ENCODE assay signal across 3 cellular contexts in genomic region chr4:42655248-42655647, GRCh38.
TF ChIP-seq lines count a peak whose summit lies in the region.

No MANE protein-coding gene starts in this region.

TF ChIP-seq in GM12878, 131 proteins besides CTCF, POLR2A, EP300 and RAD21 (continued from another document and continues in another):
- no peak for TF ChIP-seq BRCA1 (IDR thresholded peaks at IDR 0.05; ENCODE audit: low read depth, low read length)
- TF ChIP-seq DPF2 (IDR thresholded peaks at IDR 0.05) = no peak
- TF ChIP-seq FOXK2 (IDR thresholded peaks at IDR 0.05) = no peak
- peak; percentile 73 for TF ChIP-seq NFIC (IDR thresholded peaks at IDR 0.05; ENCODE audit: low read depth, low read length)
- peak; percentile 32; the same call in 1 of the 2 replicates for TF ChIP-seq ATF2 (IDR thresholded peaks at IDR 0.05; ENCODE audit: low read length)
- no peak for TF ChIP-seq SREBF1 (IDR thresholded peaks at IDR 0.05; ENCODE audit: low read length)
- TF ChIP-seq IKZF1 (conservative IDR thresholded peaks at IDR 0.05) = 0 out of 2 replicates have a peak, but pooled peaks have one; percentile 3
- 0 out of 2 replicates have a peak, but pooled peaks have one; percentile 4 for TF ChIP-seq MLLT1 (IDR thresholded peaks at IDR 0.05)
- TF ChIP-seq ZBTB40 (IDR thresholded peaks at IDR 0.05; ENCODE audit: borderline replicate concordance) = 0 out of 2 replicates have a peak, but pooled peaks have one; percentile 12
- TF ChIP-seq IKZF2 (IDR thresholded peaks at IDR 0.05) = peak in 1 of 2 experiments; percentile 53; a peak in 1 of 4 replicates
- TF ChIP-seq ZNF384 (IDR thresholded peaks at IDR 0.05; ENCODE audit: borderline replicate concordance, low read depth, low read length) = peak; percentile 43; the same call in 1 of the 2 replicates
- TF ChIP-seq RBBP5 (conservative IDR thresholded peaks at IDR 0.05) = no peak
- TF ChIP-seq ZNF24 (IDR thresholded peaks at IDR 0.05) = peak; percentile 68; the same call in 1 of the 2 replicates

TF ChIP-seq in neural cell, 6 proteins besides CTCF, POLR2A, EP300 and RAD21 (continued from another document):
- TF ChIP-seq EZH2 (IDR thresholded peaks at IDR 0.05; ENCODE audit: borderline replicate concordance, insufficient read depth, low read length, poor library complexity, severe bottlenecking) = no peak
- no peak for TF ChIP-seq REST (IDR thresholded peaks at IDR 0.05; ENCODE audit: borderline replicate concordance)
- no peak for TF ChIP-seq SMC3 (conservative IDR thresholded peaks at IDR 0.05; ENCODE audit: poor library complexity)
- TF ChIP-seq POLR2AphosphoS5 (IDR thresholded peaks at IDR 0.05) = no peak
TF ChIP-seq in neural cell: peak in this region for 0.

TF ChIP-seq in SK-N-SH treated with all-trans-retinoic acid at 6 μM for 48 hours, 23 proteins besides CTCF, POLR2A, EP300 and RAD21 (continued from another document):
- TF ChIP-seq TSHZ2 (CRISPR knock-in tag; IDR thresholded peaks at IDR 0.05) (no peak), GLIS3 (CRISPR knock-in tag; IDR thresholded peaks at IDR 0.05) (no peak), ISL1 (CRISPR knock-in tag; IDR thresholded peaks at IDR 0.05) (no peak), ZFP3 (CRISPR knock-in tag; IDR thresholded peaks at IDR 0.05) (no peak), CREB5 (CRISPR knock-in tag; IDR thresholded peaks at IDR 0.05; ENCODE audit: low read depth) (no peak), CSRNP3 (CRISPR knock-in tag; IDR thresholded peaks at IDR 0.05) (no peak), PPARA (CRISPR knock-in tag; IDR thresholded peaks at IDR 0.05; ENCODE audit: borderline replicate concordance) (no peak), POU6F1 (CRISPR knock-in tag; IDR thresholded peaks at IDR 0.05; ENCODE audit: borderline replicate concordance, low read depth) (no peak), ZNF70 (CRISPR knock-in tag; IDR thresholded peaks at IDR 0.05) (no peak), TCF4 (CRISPR knock-in tag; IDR thresholded peaks at IDR 0.05; ENCODE audit: borderline replicate concordance) (no peak), CSDC2 (CRISPR knock-in tag; IDR thresholded peaks at IDR 0.05) (no peak), PATZ1 (CRISPR knock-in tag; IDR thresholded peaks at IDR 0.05; ENCODE audit: borderline replicate concordance) (no peak), ZNF8 (CRISPR knock-in tag; IDR thresholded peaks at IDR 0.05) (no peak), BACH2 (CRISPR knock-in tag; IDR thresholded peaks at IDR 0.05; ENCODE audit: borderline replicate concordance) (no peak), ZC3H10 (CRISPR knock-in tag; IDR thresholded peaks at IDR 0.05) (no peak), ESRRG (CRISPR knock-in tag; IDR thresholded peaks at IDR 0.05) (no peak), ARNTL (CRISPR knock-in tag; IDR thresholded peaks at IDR 0.05; ENCODE audit: borderline replicate concordance, low read depth) (no peak), TOX (CRISPR knock-in tag; IDR thresholded peaks at IDR 0.05; ENCODE audit: borderline replicate concordance) (no peak)
